9 cellular contexts compared by ENCODE assay signal in genomic region chr16:26569793-26570192, GRCh38.
A peak's percentile ranks its signal among the peaks of the same experiment; 100 is the strongest.
DNase-seq lines count a peak whose midpoint lies in the region; TF ChIP-seq lines count a peak whose summit lies in the region.
"Had no signal": no experiment of that assay in that cellular context is flagged by ENCODE, and none has a peak within 500 bp of the region (broad histone marks: within the 10 kb centered on the region; RNA-seq: fewer than 3 reads in every experiment).

No MANE protein-coding gene starts in this region.

- no peak for TF ChIP-seq EP300 in stomach (IDR thresholded peaks at IDR 0.05)

- intact Hi-C loops in breast epithelium (cut with DNase I; ENCODE audit: low total_unique reads): no loop called here
- intact Hi-C loops in dorsolateral prefrontal cortex (cut with DNase I): loop anchor here in 1 of 2 donors (10.0 kb wide), 1 partner anchor 735 kb away; no protein-coding TSS in a partner anchor
- intact Hi-C loops in testis (cut with DNase I; ENCODE audit: low total_unique reads): no loop called here
- intact Hi-C loops in stomach (cut with DNase I; ENCODE audit: low total_unique reads): no loop called here

- H3K4me1 ChIP-seq in breast epithelium: no peaks in the 10 kb centered on the region
- H3K4me1 ChIP-seq in testis: no peaks in the 10 kb centered on the region
- no peaks in the 10 kb centered on the region for H3K4me1 ChIP-seq in Peyer's patch
- no peaks in the 10 kb centered on the region for H3K4me1 ChIP-seq in stomach

- no peak overlapping the region for H3K4me3 ChIP-seq in breast epithelium
- H3K4me3 ChIP-seq in dorsolateral prefrontal cortex: no peak overlapping the region
- no peak overlapping the region for H3K4me3 ChIP-seq in testis
- H3K4me3 ChIP-seq in Peyer's patch: no peak overlapping the region
- no peak overlapping the region for H3K4me3 ChIP-seq in stomach

- H3K27me3 ChIP-seq in breast epithelium: peaks cover 0 to 8% of the 10 kb centered on the region in 2 donors
- peaks cover 0 to 17% (median 0%) of the 10 kb centered on the region in 45 donors for H3K27me3 ChIP-seq in dorsolateral prefrontal cortex
- no peaks in the 10 kb centered on the region for H3K27me3 ChIP-seq in testis
- H3K27me3 ChIP-seq in Peyer's patch: no peaks in the 10 kb centered on the region
- H3K27me3 ChIP-seq in stomach: peaks cover 0 to 5% (median 0%) of the 10 kb centered on the region in 3 donors

- H3K27ac ChIP-seq in breast epithelium: no peak overlapping the region
- no peak overlapping the region for H3K27ac ChIP-seq in dorsolateral prefrontal cortex
- no peak overlapping the region for H3K27ac ChIP-seq in testis
- H3K27ac ChIP-seq in Peyer's patch: no peak overlapping the region
- no peak overlapping the region for H3K27ac ChIP-seq in stomach

- H3K9me3 ChIP-seq in breast epithelium (no peaks in the 10 kb centered on the region), testis (no peaks in the 10 kb centered on the region), Peyer's patch (no peaks in the 10 kb centered on the region), stomach (no peaks in the 10 kb centered on the region)

- in situ Hi-C loops in T47D (cut with HindIII; ENCODE audit: low pct_unique_long_range_greater_than_20kb, low sequenced_read_pairs): no loop called here

- H3K36me3 ChIP-seq in breast epithelium: no peaks in the 10 kb centered on the region
- no peaks in the 10 kb centered on the region for H3K36me3 ChIP-seq in testis (ENCODE audit: low read depth, missing control alignments)
- H3K36me3 ChIP-seq in Peyer's patch: no peaks in the 10 kb centered on the region
- no peaks in the 10 kb centered on the region for H3K36me3 ChIP-seq in stomach

- peak; percentile 14 to 48 for DNase-seq in T47D (ENCODE audit: low read depth in 1 of 2, low spot score in 1 of 2)
- no peak for DNase-seq in breast epithelium (ENCODE audit: low spot score in 2 of 2)
- DNase-seq in NCI-H2171 treated with DMSO at 0.1 percent for 48 hours (lab: John Stamatoyannopoulos, UW): peak; percentile 4
- peak in 2 of 10 donors; percentile 5 to 26 for DNase-seq in dorsolateral prefrontal cortex
- peak; percentile 32 for DNase-seq in testis
- DNase-seq in dermis blood vessel endothelial cell: no peak
- no peak for DNase-seq in Peyer's patch
- DNase-seq in stomach: no peak
- DNase-seq: activated T-cell treated with anti-CD3 and anti-CD28 coated beads, Interleukin-2, amount 50 U/mL, for 48 hours had no signal

- TF ChIP-seq CTCF in breast epithelium (IDR thresholded peaks at IDR 0.05) (peak in 1 of 3 donors; percentile 8), dorsolateral prefrontal cortex (IDR thresholded peaks at IDR 0.05 in 54 of 56, conservative IDR thresholded peaks at IDR 0.05 in 2 of 56; ENCODE audit: low read depth in 1 of 56, partially characterized antibody in 56 of 56) (peak in 52 of 56 donors; percentile 27 to 69 (median 52)), testis (IDR thresholded peaks at IDR 0.05) (peak in 2 of 3 experiments; percentile 9 to 25), Peyer's patch (IDR thresholded peaks at IDR 0.05) (no peak), stomach (IDR thresholded peaks at IDR 0.05) (peak in 1 of 7 experiments; percentile 9)

- TF ChIP-seq POLR2A in breast epithelium (IDR thresholded peaks at IDR 0.05): no peak
- no peak for TF ChIP-seq POLR2A in testis (IDR thresholded peaks at IDR 0.05)
- TF ChIP-seq POLR2A in Peyer's patch (IDR thresholded peaks at IDR 0.05): no peak
- TF ChIP-seq POLR2A in stomach (IDR thresholded peaks at IDR 0.05): no peak

Comparison
In these comparisons a context has a peak if more than half of its experiments do, and no peak if none do; other contexts are left out.
1. DNase-seq: peak in T47D (2 of 2), NCI-H2171 treated with DMSO at 0.1 percent for 48 hours (single experiment) and testis (single experiment); none in breast epithelium (0 of 2), dermis blood vessel endothelial cell (single experiment), Peyer's patch (0 of 3) and stomach (single experiment).
2. CTCF ChIP-seq: peak in dorsolateral prefrontal cortex (52 of 56) and testis (2 of 3); none in Peyer's patch (0 of 6).